Comparison of ENCODE assay signal across 19 cellular contexts in the genomic region with DNA sequence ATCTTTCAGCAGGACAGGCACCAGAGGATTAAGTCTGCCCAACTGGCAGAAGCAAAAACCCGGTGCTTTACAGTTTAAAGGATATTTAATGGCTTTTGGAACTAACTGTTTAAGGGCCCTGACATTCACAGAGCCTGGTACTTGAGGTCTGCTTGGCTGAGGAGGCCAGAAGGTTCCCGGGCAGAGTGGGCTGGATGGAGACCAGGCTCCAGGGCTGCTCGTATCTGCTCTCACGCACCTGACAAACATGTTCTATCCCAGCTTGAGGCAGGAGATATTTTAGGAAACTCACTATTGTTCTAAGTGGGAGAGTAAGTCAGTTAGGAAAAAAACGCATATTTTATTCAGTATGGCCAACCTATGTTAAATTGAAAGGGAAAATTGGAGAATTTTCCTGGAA.
A peak's percentile ranks its signal among the peaks of the same experiment; 100 is the strongest.
DNase-seq lines count a peak whose midpoint lies in the region; ATAC-seq and TF ChIP-seq lines count a peak whose summit lies in the region.
"Had no signal": no experiment of that assay in that cellular context is flagged by ENCODE, and none has a peak within 500 bp of the region (broad histone marks: within the 10 kb centered on the region; RNA-seq: fewer than 3 reads in every experiment).

No MANE protein-coding gene starts in this region.

- DNase-seq in G401 (ENCODE audit: low spot score), result peak; percentile 53
- peak; percentile 41 for DNase-seq in cerebellar cortex (ENCODE audit: low spot score)
- no peak for DNase-seq in heart left ventricle
- DNase-seq in left ventricle myocardium superior, result no peak
- no peak for DNase-seq in HUDEP-2 (lab: John Stamatoyannopoulos, UW; ENCODE audit: unreplicated experiment in 76 of 76)
- no peak for DNase-seq in A673 (ENCODE audit: low spot score)
- DNase-seq in neuronal stem cell (ENCODE audit: low spot score), result no peak
- DNase-seq: Caco-2; CD4-positive, CD25-positive, alpha-beta regulatory T cell; CD8-positive, alpha-beta T cell; DMS153; DND-41; GDM1; H9 had no signal

- ATAC-seq in heart left ventricle, result peak; percentile 52 to 83 (median 67)
- peak; percentile 89 for ATAC-seq in left ventricle myocardium superior
- no peak for ATAC-seq in GM21529 (IDR thresholded peaks at IDR 0.05; ENCODE audit: unreplicated experiment)
- ATAC-seq: CD8-positive, alpha-beta T cell; GM12878 had no signal

- H3K23ac ChIP-seq in neuronal stem cell (ENCODE audit: low read depth, low read length, poor library complexity), result no peak overlapping the region

- H3K18ac ChIP-seq in neuronal stem cell (ENCODE audit: low read length), result no peak overlapping the region

- H2AFZ ChIP-seq in neuronal stem cell (ENCODE audit: low read length), result no peak overlapping the region
- H2AFZ ChIP-seq: GM23338 had no signal

- WGBS in heart left ventricle, 4 donors, result 54 to 77% (median 65%) methylated on average over 5 of the region's 5 CpGs
- no CpG with 5 or more reads among the region's 5 CpGs for WGBS in neuronal stem cell (ENCODE audit: extremely low coverage in 2 of 2, insufficient read length in 2 of 2, insufficient replicate concordance in 1 of 2), 2 donors

- no peak overlapping the region for H2AK5ac ChIP-seq in neuronal stem cell (ENCODE audit: low read depth, low read length)

- H3K4me1 ChIP-seq in heart left ventricle (peaks cover 0 to 26% (median 2%) of the 10 kb centered on the region in 12 donors), A673 (ENCODE audit: insufficient read depth, low read length, poor library complexity, severe bottlenecking) (no peaks in the 10 kb centered on the region), neuronal stem cell (ENCODE audit: control insufficient read depth in 2 of 2, insufficient read depth in 1 of 2, low read depth in 1 of 2, low read length in 2 of 2) (no peaks in the 10 kb centered on the region)
- H3K4me1 ChIP-seq: Caco-2 had no signal

- H3K4me2 ChIP-seq in neuronal stem cell (ENCODE audit: insufficient read depth, low read length, poor library complexity, severe bottlenecking), result no peak overlapping the region
- H3K4me2 ChIP-seq: BLaER1, GM23338 had no signal

- no peak overlapping the region for H2BK12ac ChIP-seq in neuronal stem cell (ENCODE audit: low read length)

- no peak overlapping the region for H3K9ac ChIP-seq in neuronal stem cell (ENCODE audit: low read depth, low read length, poor library complexity)
- H3K9ac ChIP-seq: BLaER1 had no signal

- no peak overlapping the region for H2BK120ac ChIP-seq in neuronal stem cell (ENCODE audit: low read depth, low read length)

- TF ChIP-seq CTCF in heart left ventricle (IDR thresholded peaks at IDR 0.05) (no peak), A673 (conservative IDR thresholded peaks at IDR 0.05; ENCODE audit: low read depth, low read length) (no peak)

- POLR2A ChIA-PET in A673 (lab: Charles Lee; ENCODE audit: low non-redundant PET), result no interaction called here

- H3K27me3 ChIP-seq in heart left ventricle, result no peaks in the 10 kb centered on the region
- H3K27me3 ChIP-seq in A673 (replicated peaks; ENCODE audit: insufficient read depth, low read depth, low read length, poor library complexity), result no peaks in the 10 kb centered on the region
- H3K27me3 ChIP-seq in neuronal stem cell (ENCODE audit: control insufficient read depth in 3 of 3, insufficient read depth in 3 of 3, low read depth in 1 of 3, low read length in 3 of 3), result no peaks in the 10 kb centered on the region
- H3K27me3 ChIP-seq: BLaER1 had no signal

- in situ Hi-C loops in G401 (cut with HindIII; ENCODE audit: low sequenced_read_pairs), result no loop called here

- H3K4ac ChIP-seq in neuronal stem cell (ENCODE audit: low read length), result no peak overlapping the region

- no peak overlapping the region for H2BK5ac ChIP-seq in neuronal stem cell (ENCODE audit: low read length)

- no peaks in the 10 kb centered on the region for H3K79me1 ChIP-seq in neuronal stem cell (ENCODE audit: low read depth, low read length)

- H3K27ac ChIP-seq in heart left ventricle (peak overlapping the region in 2 of 12 donors; percentile 4 to 54), A673 (ENCODE audit: low read depth, low read length, poor library complexity, severe bottlenecking) (no peak overlapping the region), neuronal stem cell (replicated peaks; ENCODE audit: low read length) (no peak overlapping the region)
- H3K27ac ChIP-seq: BLaER1, C4-2B had no signal

- no peak overlapping the region for H3K4me3 ChIP-seq in heart left ventricle
- H3K4me3 ChIP-seq in A673 (ENCODE audit: low read depth, low read length, poor library complexity, severe bottlenecking), result no peak overlapping the region
- no peak overlapping the region for H3K4me3 ChIP-seq in neuronal stem cell (ENCODE audit: low read length in 2 of 2)
- H3K4me3 ChIP-seq: BLaER1, GM12878, GM23338 had no signal

- TF ChIP-seq POLR2A in heart left ventricle (IDR thresholded peaks at IDR 0.05), result no peak

- H3K9me3 ChIP-seq in heart left ventricle (no peaks in the 10 kb centered on the region), A673 (ENCODE audit: low read depth, low read length, poor library complexity, severe bottlenecking) (no peaks in the 10 kb centered on the region), neuronal stem cell (replicated peaks in 1 of 2; ENCODE audit: control insufficient read depth in 2 of 2, insufficient read depth in 1 of 2, low read depth in 1 of 2, low read length in 2 of 2) (no peaks in the 10 kb centered on the region)
- H3K9me3 ChIP-seq: BLaER1, Caco-2 had no signal

- CTCF ChIA-PET in A673 (lab: Charles Lee), result no interaction called here

- H4K91ac ChIP-seq in neuronal stem cell (ENCODE audit: low read depth, low read length, poor library complexity), result no peak overlapping the region

- intact Hi-C loops in heart left ventricle (cut with DNase I), result no loop called here
- intact Hi-C loops in left ventricle myocardium superior (cut with micrococcal nuclease), result no loop called here
- intact Hi-C loops in A673 (cut with micrococcal nuclease; ENCODE audit: unreplicated experiment), result no loop called here

- H4K8ac ChIP-seq in neuronal stem cell (ENCODE audit: low read depth, low read length), result no peak overlapping the region

- BruUV-seq in A673 (replicated peaks; lab: Mats Ljungman, UMichigan), result no TSS peak

- H3K36me3 ChIP-seq in heart left ventricle (peaks cover 0 to 81% (median 57%) of the 10 kb centered on the region in 9 donors), A673 (ENCODE audit: insufficient read depth, low read length, poor library complexity, severe bottlenecking) (no peaks in the 10 kb centered on the region), neuronal stem cell (replicated peaks in 1 of 2; ENCODE audit: control insufficient read depth in 2 of 2, insufficient read depth in 2 of 2, low read length in 2 of 2) (peaks cover 24 to 91% of the 10 kb centered on the region in 2 donors)

- H2BK15ac ChIP-seq in neuronal stem cell (ENCODE audit: low read length), result no peak overlapping the region

- H3K14ac ChIP-seq in neuronal stem cell (ENCODE audit: low read length), result no peak overlapping the region

Comparison
In these comparisons a context has a peak if more than half of its experiments do, and no peak if none do; other contexts are left out.
1. DNase-seq: peak in G401 (single experiment) and cerebellar cortex (single experiment); none in heart left ventricle (0 of 5), left ventricle myocardium superior (single experiment), HUDEP-2 (0 of 76), A673 (single experiment) and neuronal stem cell (single experiment).